In the genomic region with DNA sequence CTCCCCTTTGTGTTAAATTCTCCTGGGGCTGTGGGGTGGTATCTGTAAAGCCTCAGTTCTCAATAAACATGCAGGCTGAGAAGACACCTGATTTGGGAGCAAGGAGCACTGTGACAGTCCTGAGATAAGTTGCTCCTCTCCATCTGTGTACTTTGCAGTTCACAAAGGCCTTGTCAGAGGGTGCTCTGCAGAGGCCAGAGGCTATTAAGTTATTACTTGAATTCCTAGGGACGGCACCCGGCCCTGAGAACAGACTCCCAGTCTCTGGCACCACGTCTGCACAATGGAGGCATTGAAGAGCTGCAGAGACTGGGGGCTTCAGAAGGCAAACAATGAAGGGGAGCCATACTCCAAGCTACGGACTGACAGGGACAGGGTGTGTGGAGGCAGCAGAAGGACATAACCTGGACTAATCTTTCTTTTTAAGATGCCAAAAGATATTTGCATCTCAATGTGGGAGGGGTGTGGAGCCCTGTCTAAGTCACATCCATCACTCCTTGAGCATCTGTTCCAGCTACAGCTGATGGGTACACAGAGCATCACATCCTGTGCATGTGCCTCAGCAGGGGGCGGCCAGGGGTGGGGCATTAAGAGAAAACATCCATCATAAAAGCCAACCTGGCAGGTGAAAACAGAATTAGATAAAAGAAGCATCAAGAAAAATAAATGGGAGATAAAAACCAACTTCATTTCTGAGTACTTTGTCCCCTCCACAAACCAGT, we compare ENCODE assay signal across 22 cellular contexts. TPM values are rescaled to one million over a fixed set of nuclear protein-coding genes. Genes with fewer than 3 reads are reported as not detected.
DNase-seq lines count a peak whose midpoint lies in the region; ATAC-seq and TF ChIP-seq lines count a peak whose summit lies in the region.
"Had no signal": no experiment of that assay in that cellular context is flagged by ENCODE, and none has a peak within 500 bp of the region (broad histone marks: within the 10 kb centered on the region; RNA-seq: fewer than 3 reads in every experiment).

No MANE protein-coding gene starts in this region.

- TF ChIP-seq CTCF in upper lobe of right lung (IDR thresholded peaks at IDR 0.05) = no peak

- H3K27me3 Mint-ChIP-seq in naive B cell = no peaks in the 10 kb centered on the region
- H3K27me3 Mint-ChIP-seq: brain had no signal

- H3K27ac ChIP-seq in cingulate gyrus (ENCODE audit: low read depth, low read length) = peak overlapping the region; percentile 16
- H3K27ac ChIP-seq in upper lobe of right lung = no peak overlapping the region
- no peak overlapping the region for H3K27ac ChIP-seq in SJCRH30
- H3K27ac ChIP-seq: A549, BLaER1, neural progenitor cell, prostate gland had no signal

- intact Hi-C loops in upper lobe of right lung (cut with DNase I) = no loop called here

- H3K4me1 ChIP-seq in upper lobe of right lung (peaks cover 22% of the 10 kb centered on the region), SJCRH30 (no peaks in the 10 kb centered on the region)
- H3K4me1 ChIP-seq: A549, BLaER1, prostate gland had no signal

- H3K27me3 ChIP-seq in upper lobe of right lung = no peaks in the 10 kb centered on the region
- no peaks in the 10 kb centered on the region for H3K27me3 ChIP-seq in SJCRH30
- H3K27me3 ChIP-seq: BLaER1, neural progenitor cell, transverse colon had no signal

- no peak overlapping the region for H3K4me3 ChIP-seq in upper lobe of right lung
- no peak overlapping the region for H3K4me3 ChIP-seq in SJCRH30
- H3K4me3 ChIP-seq: A549, BLaER1, neural progenitor cell, prostate gland, transverse colon had no signal

- peaks cover 17 to 23% of the 10 kb centered on the region in 2 donors for H3K36me3 Mint-ChIP-seq in naive B cell
- H3K36me3 Mint-ChIP-seq: mesothelial cell of epicardium had no signal

- peak; percentile 52 for DNase-seq in NCI-H82 (lab: John Stamatoyannopoulos, UW)
- no peak for DNase-seq in NCI-H82 treated with DMSO at 0.1 percent for 48 hours (lab: John Stamatoyannopoulos, UW; ENCODE audit: unreplicated experiment)
- DNase-seq in naive B cell = no peak
- no peak for DNase-seq in upper lobe of right lung
- no peak for DNase-seq in cerebellar cortex (ENCODE audit: low spot score)
- DNase-seq in SJCRH30 = no peak
- DNase-seq: activated CD4-positive, alpha-beta T cell treated with anti-CD3 and anti-CD28 coated beads, Interleukin-2, amount 50 U/mL, for 4 hours; activated effector memory CD4-positive, alpha-beta T cell treated with Interleukin-2 at 50 U/mL for 16 hours; IMR-90; NCI-H2171; NCI-H524 treated with DMSO at 0.1 percent for 48 hours; T-helper 9 cell; transverse colon had no signal

- no peaks in the 10 kb centered on the region for H3K9me3 ChIP-seq in upper lobe of right lung
- H3K9me3 ChIP-seq in SJCRH30 (replicated peaks) = no peaks in the 10 kb centered on the region
- H3K9me3 ChIP-seq: A549, BLaER1, prostate gland, transverse colon had no signal

- ATAC-seq in naive B cell (ENCODE audit: low read depth in 2 of 2) (peak; percentile 47 to 68), upper lobe of right lung (peak; percentile 43), GM19452 (IDR thresholded peaks at IDR 0.05; ENCODE audit: unreplicated experiment) (no peak)
- ATAC-seq: A549, WTC11 had no signal

- peaks cover 58 to 76% (median 74%) of the 10 kb centered on the region in 3 donors for H3K4me1 Mint-ChIP-seq in naive B cell

- H3K36me3 ChIP-seq in upper lobe of right lung = peaks cover 35% of the 10 kb centered on the region
- no peaks in the 10 kb centered on the region for H3K36me3 ChIP-seq in SJCRH30
- H3K36me3 ChIP-seq: prostate gland had no signal

- peak overlapping the region in 5 of 8 donors; percentile 13 to 69 (median 38) for H3K4me3 Mint-ChIP-seq in naive B cell
- H3K4me3 Mint-ChIP-seq: brain, mesothelial cell of epicardium, neural progenitor cell, WTC11 had no signal

- H3K27ac Mint-ChIP-seq in naive B cell = peak overlapping the region; percentile 16 to 92 (median 80)
- H3K27ac Mint-ChIP-seq: mesothelial cell of epicardium, neural progenitor cell, WTC11 had no signal

- no peaks in the 10 kb centered on the region for H3K9me3 Mint-ChIP-seq in naive B cell
- H3K9me3 Mint-ChIP-seq: brain, mesothelial cell of epicardium, neural progenitor cell, WTC11 had no signal

RNA-seq across cellular contexts. Expression of gene RASGEF1B, which starts 11.4 kb away (rescaled TPM):
- 10 to 100 TPM; 43.9 to 75.9 (median 50.0) TPM for polyA plus RNA-seq in naive B cell (ENCODE audit: low read depth in 6 of 6)
- total RNA-seq in upper lobe of right lung = 45.1 TPM
- 0.10 and 0.28 TPM in 2 replicates for total RNA-seq in SJCRH30 (2014; rRNA removed; shearing (Covaris generic))

Comparison
In these comparisons a context has a peak if more than half of its experiments do, and no peak if none do; other contexts are left out.
1. RNA of gene RASGEF1B, which starts 11.4 kb away (total RNA-seq): 45.1 TPM in upper lobe of right lung (single experiment); 0.10 to 0.28 TPM in SJCRH30; every median in the first group is over 10 times any median in the second.